13 cellular contexts compared by ENCODE assay signal in the genomic region with DNA sequence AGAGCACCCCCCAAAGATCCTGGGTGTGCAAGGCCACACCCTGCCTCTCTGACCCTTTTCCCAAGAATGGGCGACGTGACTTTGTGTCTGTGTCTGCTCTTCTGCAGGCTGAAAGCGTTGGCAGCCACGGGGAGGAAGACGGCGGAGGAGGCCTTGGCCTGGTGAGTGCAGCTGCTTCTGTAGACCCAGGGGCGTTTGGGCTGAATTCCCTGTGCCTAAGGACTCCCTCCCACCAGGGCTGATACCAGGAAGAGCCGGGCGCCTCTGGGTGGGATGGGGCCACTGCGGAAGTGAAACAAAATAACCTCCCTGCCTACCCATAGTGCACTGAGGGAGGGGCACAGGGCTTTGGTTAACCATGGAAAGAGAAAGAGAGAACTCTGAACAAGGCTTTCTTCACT. TPM values are rescaled to one million over a fixed set of nuclear protein-coding genes. Genes with fewer than 3 reads are reported as not detected.
DNase-seq lines count a peak whose midpoint lies in the region; ATAC-seq lines count a peak whose summit lies in the region.
"Had no signal": no experiment of that assay in that cellular context is flagged by ENCODE, and none has a peak within 500 bp of the region (broad histone marks: within the 10 kb centered on the region; RNA-seq: fewer than 3 reads in every experiment).

No MANE protein-coding gene starts in this region.

- peaks cover 13% of the 10 kb centered on the region for H3K36me3 Mint-ChIP-seq in activated T-cell treated with anti-CD3 and anti-CD28 coated beads, Interleukin-2, amount 50 U/mL, for 4 hours (ENCODE audit: insufficient read depth)
- H3K36me3 Mint-ChIP-seq: mesothelial cell of epicardium had no signal

- peak; percentile 59 for DNase-seq in activated naive CD4-positive, alpha-beta T cell treated with Interleukin-2 at 50 U/mL for 16 hours
- no peak for DNase-seq in activated naive CD4-positive, alpha-beta T cell (lab: John Stamatoyannopoulos, UW)
- no peak for DNase-seq in activated T-cell treated with anti-CD3 and anti-CD28 coated beads, Interleukin-2, amount 50 U/mL, for 4 hours
- DNase-seq in mesenteric fat pad (ENCODE audit: low spot score) (peak; percentile 87), DMS 273 (lab: John Stamatoyannopoulos, UW; ENCODE audit: unreplicated experiment) (no peak)
- DNase-seq: anterior cingulate cortex, NCI-H146, PC-3 had no signal

- peak overlapping the region; percentile 8 for H3K4me3 ChIP-seq in urinary bladder (ENCODE audit: low read depth, low read length)

- ATAC-seq in activated T-cell treated with anti-CD3 and anti-CD28 coated beads, Interleukin-2, amount 50 U/mL, for 4 hours: peak; percentile 71 to 75
- ATAC-seq in HG02759 (IDR thresholded peaks at IDR 0.05; ENCODE audit: unreplicated experiment): no peak
- ATAC-seq in HG02588 (IDR thresholded peaks at IDR 0.05; ENCODE audit: unreplicated experiment): no peak
- ATAC-seq: PC-3 had no signal

- H3K4me1 ChIP-seq in urinary bladder (ENCODE audit: insufficient read depth): no peaks in the 10 kb centered on the region

- H3K4me3 Mint-ChIP-seq in activated T-cell treated with anti-CD3 and anti-CD28 coated beads, Interleukin-2, amount 50 U/mL, for 4 hours: peak overlapping the region; percentile 88
- H3K4me3 Mint-ChIP-seq: mesothelial cell of epicardium had no signal

- no peaks in the 10 kb centered on the region for H3K27me3 Mint-ChIP-seq in activated T-cell treated with anti-CD3 and anti-CD28 coated beads, Interleukin-2, amount 50 U/mL, for 4 hours (ENCODE audit: low read depth)

- 74% methylated on average over 10 of the region's 10 CpGs for WGBS in urinary bladder

- no peaks in the 10 kb centered on the region for H3K36me3 ChIP-seq in urinary bladder (ENCODE audit: insufficient read depth)

- H3K4me1 Mint-ChIP-seq in activated T-cell treated with anti-CD3 and anti-CD28 coated beads, Interleukin-2, amount 50 U/mL, for 4 hours (ENCODE audit: low read depth): peaks cover 71% of the 10 kb centered on the region

- H3K27ac ChIP-seq in urinary bladder (ENCODE audit: low read depth): no peak overlapping the region

- H3K9me3 Mint-ChIP-seq in activated T-cell treated with anti-CD3 and anti-CD28 coated beads, Interleukin-2, amount 50 U/mL, for 4 hours: peaks cover 9% of the 10 kb centered on the region
- H3K9me3 Mint-ChIP-seq: mesothelial cell of epicardium had no signal

RNA-seq across cellular contexts. Expression of gene UBASH3A, which starts 2.5 kb away (rescaled TPM):
- 10 to 100 TPM in 2 of 3 donors, 1 to 10 TPM in 1; 8.8 to 13.7 (median 11.3) TPM for total RNA-seq in activated T-cell treated with anti-CD3 and anti-CD28 coated beads, Interleukin-2, amount 50 U/mL, for 4 hours
- total RNA-seq in mesenteric fat pad (0.32 TPM), urinary bladder (0.32 TPM)
- 0.27 TPM for polyA plus RNA-seq in urinary bladder
- total RNA-seq: mesothelial cell of epicardium had no signal
- polyA plus RNA-seq: AG04450 had no signal

RNA-seq across cellular contexts. Expression of gene TMPRSS3, which starts 10.3 kb away (rescaled TPM):
- total RNA-seq in activated T-cell treated with anti-CD3 and anti-CD28 coated beads, Interleukin-2, amount 50 U/mL, for 4 hours: 1 to 10 TPM; 2.0 to 2.6 (median 2.1) TPM
- not detected for total RNA-seq in mesenteric fat pad
- total RNA-seq in urinary bladder: not detected
- not detected for polyA plus RNA-seq in urinary bladder
- total RNA-seq: mesothelial cell of epicardium, PC-3 had no signal
- polyA plus RNA-seq: AG04450 had no signal

RNA-seq across cellular contexts. Expression of gene TFF1, which starts 39.9 kb away (rescaled TPM):
- under 1 TPM in 1 of 3 donors, not detected in 2; 0.82 TPM for total RNA-seq in activated T-cell treated with anti-CD3 and anti-CD28 coated beads, Interleukin-2, amount 50 U/mL, for 4 hours
- total RNA-seq in mesenteric fat pad (not detected), urinary bladder (not detected)
- not detected for polyA plus RNA-seq in urinary bladder
- total RNA-seq: mesothelial cell of epicardium had no signal
- polyA plus RNA-seq: AG04450 had no signal

RNA-seq across cellular contexts. Expression of gene TFF2, which starts 55.4 kb away (rescaled TPM):
- total RNA-seq in activated T-cell treated with anti-CD3 and anti-CD28 coated beads, Interleukin-2, amount 50 U/mL, for 4 hours: not detected
- total RNA-seq in mesenteric fat pad: not detected
- total RNA-seq in urinary bladder: not detected
- polyA plus RNA-seq in urinary bladder: not detected
- total RNA-seq: mesothelial cell of epicardium had no signal
- polyA plus RNA-seq: AG04450 had no signal

Comparison
In these comparisons a context has a peak if more than half of its experiments do, and no peak if none do; other contexts are left out.
1. DNase-seq: peak in activated naive CD4-positive, alpha-beta T cell treated with Interleukin-2 at 50 U/mL for 16 hours (single experiment) and mesenteric fat pad (single experiment); none in activated naive CD4-positive, alpha-beta T cell (0 of 4), activated T-cell treated with anti-CD3 and anti-CD28 coated beads, Interleukin-2, amount 50 U/mL, for 4 hours (single experiment) and DMS 273 (single experiment).
2. ATAC-seq: peak in activated T-cell treated with anti-CD3 and anti-CD28 coated beads, Interleukin-2, amount 50 U/mL, for 4 hours (2 of 2); none in HG02759 (single experiment) and HG02588 (single experiment).